Comparison of ENCODE assay signal across 8 cellular contexts in the genomic region with DNA sequence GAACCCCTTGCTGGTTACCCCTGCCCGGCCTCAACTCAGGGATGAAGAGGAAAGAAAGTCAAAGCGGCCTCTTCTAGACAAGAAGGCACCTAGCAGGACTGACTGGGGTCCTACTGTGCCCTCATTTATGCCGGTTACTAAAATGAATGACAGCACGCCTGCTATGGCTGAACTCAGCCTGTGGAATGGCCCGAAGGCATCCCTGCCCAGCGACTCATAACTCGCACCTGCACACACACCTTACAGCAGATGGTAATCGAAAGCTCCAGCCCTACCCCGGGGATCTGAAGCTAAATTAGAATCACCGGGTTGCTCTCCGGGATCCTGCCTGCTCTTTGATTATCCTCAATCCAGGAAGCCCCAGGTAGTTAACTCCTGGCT. TPM values are rescaled to one million over a fixed set of nuclear protein-coding genes. Genes with fewer than 3 reads are reported as not detected.
DNase-seq lines count a peak whose midpoint lies in the region; ATAC-seq and TF ChIP-seq lines count a peak whose summit lies in the region.

No MANE protein-coding gene starts in this region.

- no peaks in the 10 kb centered on the region for H3K36me3 Mint-ChIP-seq in activated B cell treated with CpG ODN at 0.5 μM for 24 hours (ENCODE audit: low read depth)
- peaks cover 7% of the 10 kb centered on the region for H3K36me3 Mint-ChIP-seq in activated CD4-positive, alpha-beta T cell treated with anti-CD3 and anti-CD28 coated beads for 36 hours (ENCODE audit: low read depth)

- H3K9me3 Mint-ChIP-seq in activated B cell treated with CpG ODN at 0.5 μM for 24 hours, result no peaks in the 10 kb centered on the region
- H3K9me3 Mint-ChIP-seq in activated CD4-positive, alpha-beta T cell treated with anti-CD3 and anti-CD28 coated beads for 36 hours (ENCODE audit: low read depth), result no peaks in the 10 kb centered on the region

- no peaks in the 10 kb centered on the region for H3K4me1 ChIP-seq in iPS-18a (ENCODE audit: control insufficient read depth, low read depth, low read length)

- H3K4me1 Mint-ChIP-seq in activated B cell treated with CpG ODN at 0.5 μM for 24 hours, result peaks cover 26% of the 10 kb centered on the region
- H3K4me1 Mint-ChIP-seq in activated CD4-positive, alpha-beta T cell treated with anti-CD3 and anti-CD28 coated beads for 36 hours, result peaks cover 15% of the 10 kb centered on the region

- POLR2A ChIA-PET in activated B cell treated with CpG ODN at 0.5 μM for 24 hours (lab: Charles Lee), result interaction anchor here (0.7 to 1.9 kb wide), 6 partner anchors 11 to 153 kb away, joined by 3 to 9 read pairs (median 4); partner anchors contain the start of gene BLOC1S5
- POLR2A ChIA-PET in activated CD4-positive, alpha-beta T cell treated with anti-CD3 and anti-CD28 coated beads for 36 hours (lab: Charles Lee), result no interaction called here

- no peak for TF ChIP-seq CTCF in activated B cell treated with CpG ODN at 0.5 μM for 24 hours (IDR thresholded peaks at IDR 0.05)

- peaks cover 16% of the 10 kb centered on the region for H3K27me3 ChIP-seq in iPS-18a (ENCODE audit: control insufficient read depth, insufficient read depth, low read length)

- H3K4me3 Mint-ChIP-seq in activated B cell treated with CpG ODN at 0.5 μM for 24 hours, result no peak overlapping the region
- no peak overlapping the region for H3K4me3 Mint-ChIP-seq in activated CD4-positive, alpha-beta T cell treated with anti-CD3 and anti-CD28 coated beads for 36 hours

- no peaks in the 10 kb centered on the region for H3K27me3 Mint-ChIP-seq in activated B cell treated with CpG ODN at 0.5 μM for 24 hours
- H3K27me3 Mint-ChIP-seq in activated CD4-positive, alpha-beta T cell treated with anti-CD3 and anti-CD28 coated beads for 36 hours, result no peaks in the 10 kb centered on the region

- H3K4me3 ChIP-seq in iPS-18a (ENCODE audit: low read length), result peak overlapping the region; percentile 67

- CTCF ChIA-PET in activated B cell treated with CpG ODN at 0.5 μM for 24 hours (lab: Charles Lee), result interaction anchor here (0.8 kb wide), 1 partner anchor 22 kb away, joined by 3 read pairs; no protein-coding TSS in a partner anchor
- CTCF ChIA-PET in activated CD4-positive, alpha-beta T cell treated with anti-CD3 and anti-CD28 coated beads for 36 hours (lab: Charles Lee), result interaction anchor here (0.5 to 1.2 kb wide), 3 partner anchors 12 to 95 kb away, joined by 3 to 4 read pairs (median 4); no protein-coding TSS in a partner anchor

- H3K27ac ChIP-seq in iPS-18a (ENCODE audit: low read length), result no peak overlapping the region
- peak overlapping the region; percentile 88 for H3K27ac ChIP-seq in substantia nigra (ENCODE audit: low read depth, low read length, poor library complexity, severe bottlenecking)

- peak overlapping the region; percentile 83 for H3K27ac Mint-ChIP-seq in activated B cell treated with CpG ODN at 0.5 μM for 24 hours
- H3K27ac Mint-ChIP-seq in activated CD4-positive, alpha-beta T cell treated with anti-CD3 and anti-CD28 coated beads for 36 hours, result no peak overlapping the region

- no peaks in the 10 kb centered on the region for H3K9me3 ChIP-seq in iPS-18a (ENCODE audit: control insufficient read depth, low read depth, low read length)

- H3K36me3 ChIP-seq in iPS-18a (ENCODE audit: control insufficient read depth, low read depth, low read length), result no peaks in the 10 kb centered on the region

- DNase-seq in NCI-H82 (lab: John Stamatoyannopoulos, UW), result peak; percentile 44
- no peak for DNase-seq in NCI-H82 treated with DMSO at 0.1 percent for 48 hours (lab: John Stamatoyannopoulos, UW; ENCODE audit: unreplicated experiment)
- DNase-seq in activated B cell treated with CpG ODN at 0.5 μM for 24 hours, result no peak
- no peak for DNase-seq in substantia nigra (lab: John Stamatoyannopoulos, UW)
- no peak for DNase-seq in activated CD4-positive, alpha-beta T cell treated with anti-CD3 and anti-CD28 coated beads for 36 hours

- peak overlapping the region; percentile 61 for H3K9ac ChIP-seq in iPS-18a (ENCODE audit: low read length)

- intact Hi-C loops in activated B cell treated with CpG ODN at 0.5 μM for 24 hours (cut with micrococcal nuclease), result loop anchor here (1.0 to 5.0 kb wide), 4 partner anchors 52 to 191 kb away; partner anchors contain the start of genes BLOC1S5, BMP6 and EEF1E1
- intact Hi-C loops in activated CD4-positive, alpha-beta T cell treated with anti-CD3 and anti-CD28 coated beads for 36 hours (cut with DNase I, micrococcal nuclease), result loop anchor here (2.0 to 5.0 kb wide), 3 partner anchors 184 to 523 kb away; partner anchors contain the start of genes BMP6 (in 1 of the 2), SLC35B3 (in 1 of the 2) and SNRNP48 (in 1 of the 2)

- no peak for ATAC-seq in activated B cell treated with CpG ODN at 0.5 μM for 24 hours (ENCODE audit: low read depth)
- ATAC-seq in GM21360 (IDR thresholded peaks at IDR 0.05; ENCODE audit: unreplicated experiment), result no peak
- ATAC-seq in activated CD4-positive, alpha-beta T cell treated with anti-CD3 and anti-CD28 coated beads for 36 hours, result no peak
- no peak for ATAC-seq in HG03442 (IDR thresholded peaks at IDR 0.05; ENCODE audit: unreplicated experiment)

RNA-seq across cellular contexts. Expression of gene TXNDC5, which starts 0.7 kb away (rescaled TPM):
- 68.2 TPM in 2 replicates for total RNA-seq in activated B cell treated with CpG ODN at 0.5 μM for 24 hours
- 10 to 100 TPM; 44.4 to 52.8 TPM for total RNA-seq in activated CD4-positive, alpha-beta T cell treated with anti-CD3 and anti-CD28 coated beads for 36 hours
